In genomic region chr3:186170516-186170915, GRCh38 we compare ENCODE assay signal across 27 cellular contexts.
"Had no signal": no experiment of that assay in that cellular context is flagged by ENCODE, and none has a peak within 500 bp of the region (broad histone marks: within the 10 kb centered on the region; RNA-seq: fewer than 3 reads in every experiment).

No MANE protein-coding gene starts in this region.

- DNase-seq: activated CD4-positive, alpha-beta memory T cell treated with anti-CD3 and anti-CD28 coated beads, Interleukin-2, amount 10 ng/mL, durations not matched to agents 7 days and 5 days; activated CD4-positive, alpha-beta T cell treated with anti-CD3 and anti-CD28 coated beads, Interleukin-2, amount 10 ng/mL, durations not matched to agents 7 days and 5 days; activated CD4-positive, CD25-positive, alpha-beta regulatory T cell; activated gamma-delta T cell; activated naive CD4-positive, alpha-beta T cell treated with anti-CD3 and anti-CD28 coated beads for 36 hours; activated T-cell treated with anti-CD3 and anti-CD28 coated beads for 4 hours; activated T-cell treated with anti-CD3 and anti-CD28 coated beads, Interleukin-2, amount 50 U/mL, for 48 hours; amygdala; MV-4-11; NCI-H1092 treated with DMSO at 0.1 percent for 48 hours; NCI-H1417 treated with DMSO at 0.1 percent for 48 hours; NCI-H1694; NCI-H2029; NCI-H2107; NCI-H2171 treated with DMSO at 0.1 percent for 48 hours; NCI-H226; NCI-H774; NK-92 treated with Interleukin-12 subunit alpha and Interleukin-12 subunit beta, amount 100 ng/mL, for 24 hours; PC-9; SIG-M5; T-cell; T-helper 2 cell; T1000 had no signal

- H3K27ac ChIP-seq: KMS-11, PC-9, VCaP had no signal

- H3K4me3 ChIP-seq: PC-9 had no signal

- H2AFZ ChIP-seq: PC-9 had no signal

- FAIRE-seq: astrocyte, TTC549 had no signal
